ENCODE assay signal across 18 cellular contexts in the genomic region with DNA sequence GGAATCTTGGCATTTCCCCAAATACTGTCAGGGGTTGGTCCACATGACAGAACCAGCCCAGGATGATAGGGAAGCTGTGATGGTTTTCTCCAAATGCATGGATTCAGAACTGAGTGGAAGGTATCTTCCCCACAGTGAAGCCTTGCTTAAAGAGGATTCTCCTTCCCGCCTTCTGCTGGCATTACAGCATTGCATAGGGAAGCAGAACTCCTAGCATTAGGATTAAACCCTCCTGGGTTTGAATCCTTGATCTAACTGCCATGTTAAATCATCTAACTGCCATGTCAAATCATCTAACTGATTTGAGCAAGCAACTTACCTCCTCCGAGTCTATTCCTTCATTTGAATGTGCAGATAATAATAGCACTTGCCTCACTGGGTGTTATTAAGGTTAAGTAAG.
"Had no signal": no experiment of that assay in that cellular context is flagged by ENCODE, and none has a peak within 500 bp of the region (broad histone marks: within the 10 kb centered on the region; RNA-seq: fewer than 3 reads in every experiment).

No MANE protein-coding gene starts in this region.

- ATAC-seq: gastroesophageal sphincter, left cardiac atrium, left ventricle myocardium superior, natural killer cell, pancreas, right cardiac atrium had no signal

- DNase-seq: effector CD4-positive, alpha-beta T cell; immature natural killer cell; kidney; left cardiac atrium; left ventricle myocardium superior; natural killer cell; nucleus accumbens; pancreas; right cardiac atrium; small intestine; stimulated activated CD4-positive, alpha-beta T cell treated with anti-CD3 and anti-CD28 coated beads, Interleukin-12 subunit alpha, Interleukin-12 subunit beta, amount 100 ng/mL, for 4 hours; stimulated activated naive CD4-positive, alpha-beta T cell; stomach; trophoblast cell had no signal

- H3K27ac ChIP-seq: coronary artery, gastroesophageal sphincter, neural progenitor cell, pancreas, stomach had no signal

- H3K9me3 Mint-ChIP-seq: immature natural killer cell, natural killer cell had no signal

- H3K27me3 ChIP-seq: pancreas had no signal

- H3K4me1 Mint-ChIP-seq: immature natural killer cell, natural killer cell had no signal

- H3K27ac Mint-ChIP-seq: immature natural killer cell, natural killer cell, neural progenitor cell, progenitor cell of endocrine pancreas had no signal

- H3K4me3 ChIP-seq: coronary artery, gastroesophageal sphincter, neural progenitor cell, pancreas, stomach had no signal

- H3K9me3 ChIP-seq: gastroesophageal sphincter, pancreas, stomach had no signal

- H3K4me3 Mint-ChIP-seq: immature natural killer cell, natural killer cell, neural progenitor cell had no signal

- H3K4me1 ChIP-seq: gastroesophageal sphincter, neural progenitor cell, pancreas, stomach had no signal

- H3K36me3 ChIP-seq: gastroesophageal sphincter, neural progenitor cell, pancreas, stomach had no signal

- H3K36me3 Mint-ChIP-seq: immature natural killer cell, natural killer cell, neural progenitor cell had no signal
